10 cellular contexts compared by ENCODE assay signal in genomic region chr2:151791545-151791944, GRCh38. TPM values are rescaled to one million over a fixed set of nuclear protein-coding genes. Genes with fewer than 3 reads are reported as not detected.
"Had no signal": no experiment of that assay in that cellular context is flagged by ENCODE, and none has a peak within 500 bp of the region (broad histone marks: within the 10 kb centered on the region; RNA-seq: fewer than 3 reads in every experiment).

No MANE protein-coding gene starts in this region.

- DNase-seq: GM23248, GOT3, H9, HCEC 1CT, HFFc6, IMR-90, KBM-7 had no signal

- H3K9ac ChIP-seq: GM23248, KMS-11 had no signal

- H2AFZ ChIP-seq: GM23248 had no signal

- H3K4me2 ChIP-seq: KMS-11 had no signal

- H3K27ac ChIP-seq: GM23248, HL-60, KMS-11 had no signal

- H3K9me3 Mint-ChIP-seq: HFFc6 had no signal

- H3K4me3 ChIP-seq: GM23248 had no signal

- H3K4me3 Mint-ChIP-seq: H9, HFFc6 had no signal

- H3K27ac Mint-ChIP-seq: H9, HFFc6 had no signal

- FAIRE-seq: H54 had no signal

RNA-seq across cellular contexts. Expression of gene NEB, which starts 57.3 kb away (rescaled TPM):
- polyA plus RNA-seq: IMR-90 had no signal
